25 cellular contexts compared by ENCODE assay signal in genomic region chr1:43392702-43393101, GRCh38. TPM values are rescaled to one million over a fixed set of nuclear protein-coding genes. Genes with fewer than 3 reads are reported as not detected.
"Had no signal": no experiment of that assay in that cellular context is flagged by ENCODE, and none has a peak within 500 bp of the region (broad histone marks: within the 10 kb centered on the region; RNA-seq: fewer than 3 reads in every experiment).

No MANE protein-coding gene starts in this region.

- H3K4me3 ChIP-seq: esophagus squamous epithelium, left ventricle myocardium inferior, lower lobe of right lung, spleen, testis, tibial nerve had no signal

- H3K36me3 Mint-ChIP-seq: naive B cell had no signal

- H3K4me3 Mint-ChIP-seq: dendritic cell treated with granulocyte-macrophage colony-stimulating factor and Interleukin-4, amounts not matched to agents 40 ng/mL and 50 ng/mL, for 4 days; immature natural killer cell; nephron progenitor cell; stimulated activated naive B cell treated with anti-CD40 and anti-IgM and Interleukin-4, amounts not matched to agents 10 μg/mL and 1 μg/mL and 100 μg/mL, for 72 hours; stimulated activated naive CD8-positive, alpha-beta T cell treated with anti-CD3 and anti-CD28 coated beads, Interleukin-15, amount 100 ng/mL, for 72 hours had no signal

- H3K27ac ChIP-seq: esophagus squamous epithelium, left ventricle myocardium inferior, lower lobe of right lung, neutrophil, spleen, testis, tibial nerve had no signal

- ATAC-seq: left cardiac atrium; lower lobe of right lung; sciatic nerve; stimulated activated naive B cell treated with anti-CD40 and anti-IgM and Interleukin-4, amounts not matched to agents 10 μg/mL and 1 μg/mL and 100 μg/mL, for 72 hours; stimulated activated naive CD8-positive, alpha-beta T cell treated with anti-CD3 and anti-CD28 coated beads, Interleukin-15, amount 100 ng/mL, for 72 hours had no signal

- H3K9me3 ChIP-seq: esophagus squamous epithelium, left ventricle myocardium inferior, lower lobe of right lung, neutrophil, spleen, testis, tibial nerve had no signal

- DNase-seq: esophagus squamous epithelium; foreskin fibroblast; immature natural killer cell; left cardiac atrium; left ventricle myocardium inferior; lower lobe of right lung; mesenchymal stem cell; naive B cell; nephron progenitor cell; posterior cingulate gyrus; spleen; stimulated activated CD4-positive, alpha-beta T cell treated with anti-CD3 and anti-CD28 coated beads, Interleukin-15, amount 100 ng/mL, for 24 hours; stimulated activated CD4-positive, alpha-beta T cell treated with anti-CD3 and anti-CD28 coated beads, Interleukin-1b, Interleukin-23, amount 100 ng/mL, for 48 hours; stimulated activated CD4-positive, alpha-beta T cell treated with anti-CD3 and anti-CD28 coated beads, Interleukin-4, amount 100 ng/mL, for 24 hours; stimulated activated naive B cell treated with anti-CD40 and anti-IgM and Interleukin-4, amounts not matched to agents 10 μg/mL and 1 μg/mL and 100 μg/mL, for 72 hours; stimulated activated naive CD8-positive, alpha-beta T cell treated with anti-CD3 and anti-CD28 coated beads, Interleukin-15, amount 100 ng/mL, for 72 hours; testis had no signal

- H3K9me3 Mint-ChIP-seq: dendritic cell treated with granulocyte-macrophage colony-stimulating factor and Interleukin-4, amounts not matched to agents 40 ng/mL and 50 ng/mL, for 4 days; immature natural killer cell; naive B cell; nephron progenitor cell; stimulated activated naive B cell treated with anti-CD40 and anti-IgM and Interleukin-4, amounts not matched to agents 10 μg/mL and 1 μg/mL and 100 μg/mL, for 72 hours; stimulated activated naive CD8-positive, alpha-beta T cell treated with anti-CD3 and anti-CD28 coated beads, Interleukin-15, amount 100 ng/mL, for 72 hours had no signal

- H3K27ac Mint-ChIP-seq: dendritic cell treated with granulocyte-macrophage colony-stimulating factor and Interleukin-4, amounts not matched to agents 40 ng/mL and 50 ng/mL, for 4 days; stimulated activated naive B cell treated with anti-CD40 and anti-IgM and Interleukin-4, amounts not matched to agents 10 μg/mL and 1 μg/mL and 100 μg/mL, for 72 hours; stimulated activated naive CD8-positive, alpha-beta T cell treated with anti-CD3 and anti-CD28 coated beads, Interleukin-15, amount 100 ng/mL, for 72 hours had no signal

- H3K27me3 ChIP-seq: esophagus squamous epithelium, neutrophil, spleen, testis, tibial nerve had no signal

- H3K27me3 Mint-ChIP-seq: dendritic cell treated with granulocyte-macrophage colony-stimulating factor and Interleukin-4, amounts not matched to agents 40 ng/mL and 50 ng/mL, for 4 days; naive B cell; stimulated activated naive B cell treated with anti-CD40 and anti-IgM and Interleukin-4, amounts not matched to agents 10 μg/mL and 1 μg/mL and 100 μg/mL, for 72 hours; stimulated activated naive CD8-positive, alpha-beta T cell treated with anti-CD3 and anti-CD28 coated beads, Interleukin-15, amount 100 ng/mL, for 72 hours had no signal

RNA-seq across cellular contexts. Expression of gene MPL, which starts 55.1 kb away (rescaled TPM):
- total RNA-seq: epithelial cell of proximal tubule, esophagus squamous epithelium, osteoblast, pulmonary artery endothelial cell, skeletal muscle tissue had no signal
